Comparison of ENCODE assay signal across 11 cellular contexts in the genomic region with DNA sequence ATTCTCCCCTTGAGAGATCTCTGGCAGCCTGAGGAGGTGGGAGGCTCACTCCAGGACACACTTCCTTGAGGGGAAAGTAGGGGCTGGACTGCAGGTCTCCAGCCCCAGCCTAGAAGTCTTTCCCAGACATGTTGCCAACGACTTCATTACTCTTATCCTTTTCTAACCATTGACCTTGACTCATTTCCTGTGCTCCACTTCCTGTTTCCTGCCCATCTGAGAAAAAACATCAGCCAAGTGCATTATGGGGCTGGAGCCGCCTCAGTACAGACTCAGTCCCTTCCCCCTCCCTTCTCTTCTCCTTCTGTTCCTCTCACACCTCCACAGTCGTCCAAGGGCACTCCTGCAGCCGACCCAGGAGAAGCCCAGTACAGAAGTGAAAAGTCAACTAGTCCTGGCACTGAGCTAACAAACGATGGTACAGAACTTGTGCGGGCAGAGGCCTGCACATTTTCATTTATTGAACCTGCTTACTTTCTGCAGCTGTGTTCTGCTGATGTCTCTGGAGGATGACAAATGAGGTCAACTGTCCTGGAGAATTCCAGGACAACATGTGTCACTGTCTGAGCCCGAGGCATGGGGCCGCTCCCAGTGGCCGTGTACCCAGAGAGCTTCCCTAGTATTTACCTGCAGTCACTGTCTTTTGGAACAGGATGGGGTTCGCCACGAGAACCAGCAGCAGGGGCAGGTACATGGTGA. TPM values are rescaled to one million over a fixed set of nuclear protein-coding genes. Genes with fewer than 3 reads are reported as not detected.
A peak's percentile ranks its signal among the peaks of the same experiment; 100 is the strongest.
DNase-seq lines count a peak whose midpoint lies in the region; ATAC-seq and TF ChIP-seq lines count a peak whose summit lies in the region.
"Had no signal": no experiment of that assay in that cellular context is flagged by ENCODE, and none has a peak within 500 bp of the region (broad histone marks: within the 10 kb centered on the region; RNA-seq: fewer than 3 reads in every experiment).

No MANE protein-coding gene starts in this region.

- peaks cover 18% of the 10 kb centered on the region for H3K4me1 Mint-ChIP-seq in activated CD4-positive, alpha-beta memory T cell treated with anti-CD3 and anti-CD28 coated beads, Interleukin-2, amount 10 ng/mL, durations not matched to agents 7 days and 5 days
- H3K4me1 Mint-ChIP-seq in immature natural killer cell = peaks cover 18 to 20% of the 10 kb centered on the region in 2 donors

- peaks cover 6% of the 10 kb centered on the region for H3K9me3 Mint-ChIP-seq in activated CD4-positive, alpha-beta memory T cell treated with anti-CD3 and anti-CD28 coated beads, Interleukin-2, amount 10 ng/mL, durations not matched to agents 7 days and 5 days
- peaks cover 0 to 13% (median 6%) of the 10 kb centered on the region in 6 donors for H3K9me3 Mint-ChIP-seq in immature natural killer cell

- TF ChIP-seq EP300 in upper lobe of left lung (IDR thresholded peaks at IDR 0.05) = peak in 2 of 4 donors; percentile 60 to 65

- intact Hi-C loops in left cardiac atrium (cut with DNase I) (no loop called here), cardiac septum (cut with DNase I) (no loop called here)

- no peak overlapping the region for H3K4me3 ChIP-seq in upper lobe of left lung
- H3K4me3 ChIP-seq: psoas muscle had no signal

- H3K27ac Mint-ChIP-seq in activated CD4-positive, alpha-beta memory T cell treated with anti-CD3 and anti-CD28 coated beads, Interleukin-2, amount 10 ng/mL, durations not matched to agents 7 days and 5 days = peak overlapping the region; percentile 67
- H3K27ac Mint-ChIP-seq in immature natural killer cell = peak overlapping the region in 2 of 6 donors; percentile 32 to 51

- no peaks in the 10 kb centered on the region for H3K9me3 ChIP-seq in upper lobe of left lung
- H3K9me3 ChIP-seq: psoas muscle had no signal

- H3K27me3 ChIP-seq in upper lobe of left lung = no peaks in the 10 kb centered on the region

- TF ChIP-seq POLR2A in upper lobe of left lung (IDR thresholded peaks at IDR 0.05) = no peak

- POLR2A ChIA-PET in activated CD4-positive, alpha-beta memory T cell treated with anti-CD3 and anti-CD28 coated beads, Interleukin-2, amount 10 ng/mL, durations not matched to agents 7 days and 5 days (lab: Charles Lee) = no interaction called here

- peaks cover 0 to 3% (median 1%) of the 10 kb centered on the region in 4 donors for H3K4me1 ChIP-seq in upper lobe of left lung
- H3K4me1 ChIP-seq: psoas muscle had no signal

- CTCF ChIA-PET in activated CD4-positive, alpha-beta memory T cell treated with anti-CD3 and anti-CD28 coated beads, Interleukin-2, amount 10 ng/mL, durations not matched to agents 7 days and 5 days (lab: Charles Lee) = no interaction called here

- no peak overlapping the region for H3K4me3 Mint-ChIP-seq in activated CD4-positive, alpha-beta memory T cell treated with anti-CD3 and anti-CD28 coated beads, Interleukin-2, amount 10 ng/mL, durations not matched to agents 7 days and 5 days
- peak overlapping the region in 4 of 5 donors; percentile 21 to 74 (median 47) for H3K4me3 Mint-ChIP-seq in immature natural killer cell

- H3K27me3 Mint-ChIP-seq in activated CD4-positive, alpha-beta memory T cell treated with anti-CD3 and anti-CD28 coated beads, Interleukin-2, amount 10 ng/mL, durations not matched to agents 7 days and 5 days = no peaks in the 10 kb centered on the region
- H3K27me3 Mint-ChIP-seq in immature natural killer cell (ENCODE audit: low read depth in 3 of 3) = peaks cover 4 to 12% (median 7%) of the 10 kb centered on the region in 3 donors

- no peak for TF ChIP-seq CTCF in upper lobe of left lung (IDR thresholded peaks at IDR 0.05)

- H3K36me3 ChIP-seq in upper lobe of left lung = no peaks in the 10 kb centered on the region

- peaks cover 8% of the 10 kb centered on the region for H3K36me3 Mint-ChIP-seq in activated CD4-positive, alpha-beta memory T cell treated with anti-CD3 and anti-CD28 coated beads, Interleukin-2, amount 10 ng/mL, durations not matched to agents 7 days and 5 days (ENCODE audit: low read depth)
- H3K36me3 Mint-ChIP-seq in immature natural killer cell = peaks cover 0 to 5% (median 4%) of the 10 kb centered on the region in 3 donors

- WGBS in upper lobe of left lung, 2 donors = 46 to 69% methylated on average over 6 to 11 of the region's 11 CpGs

- peak overlapping the region in 3 of 4 donors; percentile 18 to 71 (median 49) for H3K27ac ChIP-seq in upper lobe of left lung
- H3K27ac ChIP-seq: C4-2B, KMS-11, psoas muscle had no signal

- ATAC-seq in left cardiac atrium (peak; percentile 23 to 73), upper lobe of left lung (ENCODE audit: low FRiP score in 2 of 2) (no peak), GM18861 (IDR thresholded peaks at IDR 0.05; ENCODE audit: unreplicated experiment) (no peak)
- ATAC-seq: psoas muscle had no signal

- DNase-seq in left cardiac atrium (no peak), cardiac septum (ENCODE audit: low spot score) (no peak), immature natural killer cell (no peak), upper lobe of left lung (no peak), NCI-H2196 (lab: John Stamatoyannopoulos, UW; ENCODE audit: unreplicated experiment) (no peak)
- DNase-seq in activated CD4-positive, alpha-beta memory T cell treated with anti-CD3 and anti-CD28 coated beads, Interleukin-2, amount 10 ng/mL, durations not matched to agents 7 days and 5 days = peak; percentile 36
- no peak for DNase-seq in stimulated activated CD4-positive, alpha-beta T cell treated with anti-CD3 and anti-CD28 coated beads, Interleukin-2, amount 100 ng/mL, for 48 hours
- DNase-seq: psoas muscle had no signal

RNA-seq across cellular contexts. Expression of a gene that starts 20.1 kb away (rescaled TPM):
- total RNA-seq in left cardiac atrium = under 1 TPM in 1 of 2 donors, not detected in 1; 0.44 TPM
- not detected for total RNA-seq in cardiac septum
- not detected for total RNA-seq in activated CD4-positive, alpha-beta memory T cell treated with anti-CD3 and anti-CD28 coated beads, Interleukin-2, amount 10 ng/mL, durations not matched to agents 7 days and 5 days
- polyA plus RNA-seq in immature natural killer cell = under 1 TPM in 1 of 3 donors, not detected in 2; 0.18 TPM
- total RNA-seq in upper lobe of left lung = 1 to 10 TPM in 1 of 6 donors, under 1 TPM in 4, not detected in 1; 0.33 to 2.1 (median 0.84) TPM
- total RNA-seq: psoas muscle had no signal

RNA-seq across cellular contexts. Expression of a gene that starts 40.7 kb away (rescaled TPM):
- total RNA-seq in left cardiac atrium (1 to 10 TPM; 1.1 to 2.7 TPM), cardiac septum (0.92 TPM), upper lobe of left lung (10 to 100 TPM in 4 of 6 donors, 1 to 10 TPM in 2; 6.6 to 22.9 (median 11.5) TPM)
- not detected for total RNA-seq in activated CD4-positive, alpha-beta memory T cell treated with anti-CD3 and anti-CD28 coated beads, Interleukin-2, amount 10 ng/mL, durations not matched to agents 7 days and 5 days
- polyA plus RNA-seq in immature natural killer cell = not detected

Comparison
In these comparisons a context has a peak if more than half of its experiments do, and no peak if none do; other contexts are left out.
1. ATAC-seq: peak in left cardiac atrium (2 of 2); none in upper lobe of left lung (0 of 2) and GM18861 (single experiment).